Comparison of ENCODE assay signal across 1 cellular context in the genomic region with DNA sequence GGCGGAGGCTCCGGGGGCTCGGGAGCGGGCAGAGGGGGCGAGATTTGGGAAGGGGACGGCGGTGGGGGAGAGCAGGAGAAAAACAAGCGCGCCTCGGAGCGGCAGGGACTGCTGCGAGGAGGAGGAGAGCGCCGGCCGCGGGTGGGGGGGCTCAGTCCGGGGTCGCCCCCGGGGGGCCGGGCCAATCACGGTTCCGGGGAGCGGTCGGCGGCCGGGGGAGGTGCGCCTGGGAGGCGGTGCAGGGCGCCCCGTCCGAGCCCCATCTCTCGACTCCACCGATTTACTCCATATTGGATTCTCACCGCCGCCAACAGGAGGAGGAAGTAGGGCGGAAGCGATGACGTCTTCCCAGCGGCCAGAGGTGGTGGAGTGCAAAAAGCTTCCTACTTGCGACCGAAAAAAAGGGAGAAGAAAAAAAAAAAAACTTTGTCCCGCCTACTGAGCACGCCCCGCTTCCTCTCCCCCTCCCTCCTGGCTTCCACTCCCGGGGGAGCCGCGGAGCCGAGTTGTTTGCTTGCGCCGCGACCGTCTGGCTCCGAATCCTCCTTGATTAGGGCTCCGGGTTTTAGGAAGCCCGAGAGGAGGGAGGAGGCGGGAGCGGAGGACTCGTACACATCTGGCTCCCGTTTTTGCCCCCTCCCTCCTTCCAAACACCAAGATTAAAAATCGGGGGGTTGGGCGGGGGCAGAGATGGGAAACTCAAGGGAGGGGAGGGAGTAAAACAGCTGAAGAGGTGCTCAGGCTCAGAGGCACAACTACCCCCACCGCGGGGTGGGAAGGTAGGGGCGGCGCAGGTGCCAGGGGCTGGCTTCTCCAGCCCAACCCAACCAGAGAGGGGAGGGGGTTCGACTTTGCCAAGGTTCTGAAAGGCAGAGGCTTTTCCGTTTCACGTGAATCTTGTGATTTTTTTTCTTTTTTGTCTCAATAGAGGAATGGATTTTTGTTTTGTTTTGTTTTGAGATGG.
TF ChIP-seq lines count a peak whose summit lies in the region.

A gene with protein sequence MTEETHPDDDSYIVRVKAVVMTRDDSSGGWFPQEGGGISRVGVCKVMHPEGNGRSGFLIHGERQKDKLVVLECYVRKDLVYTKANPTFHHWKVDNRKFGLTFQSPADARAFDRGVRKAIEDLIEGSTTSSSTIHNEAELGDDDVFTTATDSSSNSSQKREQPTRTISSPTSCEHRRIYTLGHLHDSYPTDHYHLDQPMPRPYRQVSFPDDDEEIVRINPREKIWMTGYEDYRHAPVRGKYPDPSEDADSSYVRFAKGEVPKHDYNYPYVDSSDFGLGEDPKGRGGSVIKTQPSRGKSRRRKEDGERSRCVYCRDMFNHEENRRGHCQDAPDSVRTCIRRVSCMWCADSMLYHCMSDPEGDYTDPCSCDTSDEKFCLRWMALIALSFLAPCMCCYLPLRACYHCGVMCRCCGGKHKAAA (minus strand): TSS at position 373 of the 964 bp plus-strand sequence. CDS start 612 bp downstream, outside the sequence.

TF ChIP-seq in PFSK-1, 5 proteins besides CTCF, POLR2A, EP300 and RAD21 (continued from another document):
- TF ChIP-seq POLR2AphosphoS5 (IDR thresholded peaks at IDR 0.05; ENCODE audit: low read depth, low read length), result peak; percentile 84
- TF ChIP-seq SIN3A (IDR thresholded peaks at IDR 0.05; ENCODE audit: borderline replicate concordance, insufficient read depth, low read length), result peak; percentile 94
